ENCODE assay signal across 8 cellular contexts in the genomic region with DNA sequence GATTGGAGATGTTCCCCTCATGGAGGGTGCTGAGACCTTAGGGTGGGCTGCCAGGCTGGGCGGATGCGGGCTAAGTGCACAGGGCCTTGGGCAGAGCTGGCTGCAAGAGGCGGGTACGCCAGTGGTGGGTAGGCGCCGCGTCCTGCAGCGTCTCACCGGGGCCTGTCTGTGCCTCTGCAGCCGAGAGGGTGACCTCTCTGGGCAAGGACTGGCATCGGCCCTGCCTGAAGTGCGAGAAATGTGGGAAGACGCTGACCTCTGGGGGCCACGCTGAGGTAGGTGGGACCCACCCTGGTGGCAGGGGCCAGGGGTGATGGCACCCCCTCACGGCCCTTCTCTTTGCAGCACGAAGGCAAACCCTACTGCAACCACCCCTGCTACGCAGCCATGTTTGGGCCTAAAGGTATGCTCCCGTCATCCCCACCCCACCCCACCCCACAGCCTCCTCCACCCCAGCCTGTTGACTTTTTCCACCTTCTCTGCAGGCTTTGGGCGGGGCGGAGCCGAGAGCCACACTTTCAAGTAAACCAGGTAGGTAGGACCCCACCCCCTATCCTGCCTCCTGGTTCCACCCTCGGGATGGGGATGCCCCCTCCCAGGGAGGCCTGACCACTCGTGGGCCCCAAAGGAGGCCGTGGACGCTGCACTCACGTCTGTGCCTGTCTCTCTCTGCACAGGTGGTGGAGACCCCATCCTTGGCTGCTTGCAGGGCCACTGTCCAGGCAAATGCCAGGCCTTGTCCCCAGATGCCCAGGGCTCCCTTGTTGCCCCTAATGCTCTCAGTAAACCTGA. TPM values are rescaled to one million over a fixed set of nuclear protein-coding genes. Genes with fewer than 3 reads are reported as not detected.
DNase-seq lines count a peak whose midpoint lies in the region; ATAC-seq and TF ChIP-seq lines count a peak whose summit lies in the region.

No MANE protein-coding gene starts in this region.

- ATAC-seq in foreskin keratinocyte: no peak

- H3K27ac ChIP-seq in VCaP (peak overlapping the region; percentile 89), foreskin keratinocyte (no peak overlapping the region), skin epidermis (peak overlapping the region; percentile 52 to 99 (median 93))

- TF ChIP-seq CTCF in GM12864 (IDR thresholded peaks at IDR 0.05; ENCODE audit: low read depth, low read length, missing control alignments) (no peak), VCaP (conservative IDR thresholded peaks at IDR 0.05) (no peak), foreskin keratinocyte (conservative IDR thresholded peaks at IDR 0.05) (peak; percentile 9)

- DNase-seq in GM12864 (ENCODE audit: low read depth) (no peak), foreskin keratinocyte (no peak), GDM1 (lab: John Stamatoyannopoulos, UW) (no peak), NCI-H226 (no peak), midbrain (lab: John Stamatoyannopoulos, UW) (no peak), NCI-H1694 treated with DMSO at 0.1 percent for 48 hours (lab: John Stamatoyannopoulos, UW) (no peak)

- H3K4me1 ChIP-seq in foreskin keratinocyte: peaks cover 2% of the 10 kb centered on the region

- H3K4me3 ChIP-seq in GM12864 (ENCODE audit: low read depth, low read length) (peak overlapping the region; percentile 85), skin epidermis (peak overlapping the region; percentile 37 to 88 (median 65))

- peaks cover 41% of the 10 kb centered on the region for H3K27me3 ChIP-seq in foreskin keratinocyte

RNA-seq across cellular contexts. Expression of a gene that starts 1.5 kb away (rescaled TPM):
- total RNA-seq in foreskin keratinocyte: 4.2 and 5.4 TPM in 2 replicates
- polyA plus RNA-seq in foreskin keratinocyte: 9.7 and 16.0 TPM in 2 replicates

RNA-seq across cellular contexts. Expression of a gene that starts 2.9 kb away (rescaled TPM):
- total RNA-seq in foreskin keratinocyte: 30.0 and 32.5 TPM in 2 replicates
- 37.7 and 41.6 TPM in 2 replicates for polyA plus RNA-seq in foreskin keratinocyte

RNA-seq across cellular contexts. Expression of a gene that starts 13.6 kb away (rescaled TPM):
- total RNA-seq in foreskin keratinocyte: 2.2 TPM in 2 replicates
- 3.6 and 4.0 TPM in 2 replicates for polyA plus RNA-seq in foreskin keratinocyte

RNA-seq across cellular contexts. Expression of a gene that starts 38.2 kb away (rescaled TPM):
- total RNA-seq in foreskin keratinocyte: 0.53 and 1.3 TPM in 2 replicates
- polyA plus RNA-seq in foreskin keratinocyte: 0.76 and 1.6 TPM in 2 replicates
